15 cellular contexts compared by ENCODE assay signal in the genomic region with DNA sequence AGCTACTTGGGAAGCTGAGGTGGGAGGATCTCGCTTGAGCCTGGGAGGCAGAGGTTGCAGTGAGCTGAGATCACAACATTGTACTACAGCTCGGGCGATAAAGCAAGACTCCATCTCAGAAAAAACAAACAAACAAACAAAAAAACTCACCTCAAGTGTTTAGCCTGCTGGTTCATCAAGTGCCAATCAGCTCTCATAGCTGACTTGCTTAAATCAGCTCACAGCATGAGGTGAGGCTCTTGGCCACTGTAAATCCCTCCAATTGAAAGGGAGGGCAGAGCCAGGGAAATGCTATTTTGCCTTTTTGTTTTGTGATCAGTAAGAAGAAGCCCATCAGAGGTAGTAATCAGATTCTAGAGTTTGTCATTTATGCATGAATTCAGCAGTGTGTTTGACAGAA.
DNase-seq lines count a peak whose midpoint lies in the region; ATAC-seq, FAIRE-seq and TF ChIP-seq lines count a peak whose summit lies in the region.
"Had no signal": no experiment of that assay in that cellular context is flagged by ENCODE, and none has a peak within 500 bp of the region (broad histone marks: within the 10 kb centered on the region; RNA-seq: fewer than 3 reads in every experiment).

No MANE protein-coding gene starts in this region.

- TF ChIP-seq EP300 in H1 (IDR thresholded peaks at IDR 0.05; ENCODE audit: borderline replicate concordance in 1 of 2, low read depth in 2 of 2, low read length in 2 of 2), result no peak

- TF ChIP-seq CTCF in HEK293 (tag by site-specific recombination; IDR thresholded peaks at IDR 0.05) (no peak), H1 (IDR thresholded peaks at IDR 0.05; ENCODE audit: control extremely low read depth in 1 of 3, insufficient read depth in 1 of 3, low read depth in 1 of 3, low read length in 3 of 3) (no peak)

- H2BK15ac ChIP-seq in H1 (ENCODE audit: low read length) (no peak overlapping the region), mesendoderm (replicated peaks; ENCODE audit: low read depth) (no peak overlapping the region)

- H4K91ac ChIP-seq in H1 (replicated peaks; ENCODE audit: insufficient read length, low read length), result no peak overlapping the region

- H3K27me3 ChIP-seq in H1 (replicated peaks in 1 of 4; ENCODE audit: control insufficient read depth in 3 of 4, extremely low read depth in 1 of 4, insufficient read depth in 3 of 4, low read length in 3 of 4), result no peaks in the 10 kb centered on the region
- no peaks in the 10 kb centered on the region for H3K27me3 ChIP-seq in mesendoderm (ENCODE audit: insufficient read depth, low read length, poor library complexity)

- H3K36me3 ChIP-seq in HEK293 (ENCODE audit: control insufficient read depth in 2 of 2, insufficient read depth in 1 of 2, low read length in 2 of 2) (no peaks in the 10 kb centered on the region), H1 (ENCODE audit: control insufficient read depth in 2 of 4, insufficient read depth in 4 of 4, low read length in 3 of 4) (no peaks in the 10 kb centered on the region), mesendoderm (ENCODE audit: control insufficient read depth, insufficient read depth, low read length) (no peaks in the 10 kb centered on the region)

- H2AK5ac ChIP-seq in H1 (ENCODE audit: low read depth, low read length) (no peak overlapping the region), mesendoderm (ENCODE audit: low read length) (no peak overlapping the region)

- no peak overlapping the region for H3K4ac ChIP-seq in H1 (replicated peaks; ENCODE audit: insufficient read length, low read depth, low read length)
- H3K4ac ChIP-seq in mesendoderm (ENCODE audit: low read depth, low read length), result no peak overlapping the region

- H2BK5ac ChIP-seq in H1 (ENCODE audit: low read depth, low read length) (no peak overlapping the region), mesendoderm (ENCODE audit: low read length) (no peak overlapping the region)

- H4K5ac ChIP-seq in H1 (ENCODE audit: insufficient read length, low read depth, low read length), result no peak overlapping the region
- H4K5ac ChIP-seq in mesendoderm (ENCODE audit: low read length), result no peak overlapping the region

- H3K27ac ChIP-seq in HEK293 (ENCODE audit: extremely low read depth, low read depth, low read length) (no peak overlapping the region), H1 (ENCODE audit: low read depth, low read length) (no peak overlapping the region), mesendoderm (ENCODE audit: low read depth, low read length) (no peak overlapping the region)
- H3K27ac ChIP-seq: A549, HL-60 had no signal

- H2BK20ac ChIP-seq in H1 (ENCODE audit: low read length), result no peak overlapping the region

- WGBS in H1 (ENCODE audit: extremely low coverage in 1 of 2, insufficient coverage in 1 of 2, insufficient read length in 1 of 2, insufficient replicate concordance in 2 of 2, low coverage in 1 of 2, low lambda C conversion rate in 2 of 2, missing lambda C conversion rate in 1 of 2), 2 experiments, result 88% methylated on average over 3 of the region's 3 CpGs; no CpG with 5 or more reads in 1 of the 2 experiments
- no CpG with 5 or more reads among the region's 3 CpGs for WGBS in mesendoderm (ENCODE audit: extremely low coverage, insufficient coverage, low lambda C conversion rate)

- H3K79me2 ChIP-seq in H1 (ENCODE audit: control insufficient read depth in 1 of 2, insufficient read depth in 2 of 2, low read length in 2 of 2) (no peaks in the 10 kb centered on the region), mesendoderm (ENCODE audit: control insufficient read depth, insufficient read depth, low read length) (no peaks in the 10 kb centered on the region)

- H3K4me2 ChIP-seq in H1 (ENCODE audit: insufficient read depth in 1 of 2, low read depth in 2 of 2, low read length in 2 of 2) (peak overlapping the region in 1 of 2 experiments; percentile 21; a peak in 1 of 4 replicates), mesendoderm (ENCODE audit: low read length) (no peak overlapping the region)
- H3K4me2 ChIP-seq: A549 had no signal

- DNase-seq in ELF-1 (ENCODE audit: low read depth, low spot score), result peak; percentile 10
- DNase-seq in H1 (ENCODE audit: low read depth in 1 of 2, low spot score in 2 of 2), result no peak
- peak; percentile 38 for DNase-seq in mesendoderm
- DNase-seq in activated CD8-positive, alpha-beta memory T cell treated with anti-CD3 and anti-CD28 coated beads, Interleukin-2, amount 50 U/mL, for 48 hours, result no peak
- DNase-seq in Ammon's horn (ENCODE audit: low spot score), result no peak
- no peak for DNase-seq in GM19240 (ENCODE audit: insufficient read length, low spot score)
- DNase-seq: CD8-positive, alpha-beta T cell; COR-L47 had no signal

- H3K56ac ChIP-seq in H1 (replicated peaks; ENCODE audit: insufficient read length, low read depth, low read length) (no peak overlapping the region), mesendoderm (ENCODE audit: low read length) (no peak overlapping the region)

- no peak overlapping the region for H2BK120ac ChIP-seq in H1 (replicated peaks; ENCODE audit: low read depth, low read length)
- H2BK120ac ChIP-seq in mesendoderm (ENCODE audit: low read depth, low read length), result no peak overlapping the region

- H3K18ac ChIP-seq in H1 (ENCODE audit: extremely low read depth, low read length) (no peak overlapping the region), mesendoderm (ENCODE audit: low read length) (no peak overlapping the region)

- no peak overlapping the region for H4K8ac ChIP-seq in H1 (ENCODE audit: extremely low read depth, insufficient read depth, low read length)
- no peak overlapping the region for H4K8ac ChIP-seq in mesendoderm (ENCODE audit: low read depth, low read length)

- H3K23me2 ChIP-seq in H1 (ENCODE audit: low read depth, low read length), result no peaks in the 10 kb centered on the region

- ATAC-seq in GM18909 (IDR thresholded peaks at IDR 0.05; ENCODE audit: poor library complexity, unreplicated experiment), result no peak
- ATAC-seq: A549; CD8-positive, alpha-beta T cell; GM12878; HCT116 had no signal

- H3K9ac ChIP-seq in H1 (replicated peaks in 1 of 4; ENCODE audit: extremely low read depth in 1 of 4, low read depth in 3 of 4, low read length in 3 of 4) (no peak overlapping the region), mesendoderm (ENCODE audit: low read length) (no peak overlapping the region)

- POLR2A ChIA-PET in HEK293 (lab: Yijun Ruan, JAX), result no interaction called here
- POLR2A ChIA-PET in H1 (lab: Charles Lee; ENCODE audit: partially characterized antibody), result no interaction called here

- no peak overlapping the region for H2BK12ac ChIP-seq in H1 (ENCODE audit: low read depth, low read length)

- no peaks in the 10 kb centered on the region for H3K9me3 ChIP-seq in HEK293 (ENCODE audit: control insufficient read depth, insufficient read depth, low read depth, low read length)
- peaks cover 2 to 5% of the 10 kb centered on the region in 2 experiments; a peak in 1 of 4 replicates for H3K9me3 ChIP-seq in H1 (ENCODE audit: insufficient read depth in 2 of 2, low read depth in 1 of 2, low read length in 1 of 2)
- H3K9me3 ChIP-seq: A549 had no signal

- CTCF ChIA-PET in HEK293 (lab: Yijun Ruan, JAX) (interaction anchor here (0.8 kb wide), 1 partner anchor 11 kb away, joined by 3 read pairs; no protein-coding TSS in a partner anchor), H1 (lab: Charles Lee; ENCODE audit: partially characterized antibody) (interaction anchor here (1.2 kb wide), 1 partner anchor 38 kb away, joined by 3 read pairs; no protein-coding TSS in a partner anchor)

- H4K20me1 ChIP-seq in H1 (replicated peaks in 1 of 2; ENCODE audit: control insufficient read depth in 1 of 2, insufficient read depth in 2 of 2, low read length in 2 of 2), result no peaks in the 10 kb centered on the region

- H3K79me1 ChIP-seq in H1 (ENCODE audit: low read depth, low read length) (no peaks in the 10 kb centered on the region), mesendoderm (ENCODE audit: low read length) (no peaks in the 10 kb centered on the region)

- H3K14ac ChIP-seq in H1 (ENCODE audit: insufficient read length), result no peak overlapping the region

- TF ChIP-seq POLR2A in H1 (IDR thresholded peaks at IDR 0.05; ENCODE audit: control extremely low read depth in 1 of 2, low read depth in 2 of 2, low read length in 2 of 2), result no peak

- H3K23ac ChIP-seq in H1 (ENCODE audit: insufficient read length) (no peak overlapping the region), mesendoderm (ENCODE audit: low read length) (no peak overlapping the region)

- H3K4me3 ChIP-seq in HEK293 (ENCODE audit: low read depth, low read length), result no peak overlapping the region
- no peak overlapping the region for H3K4me3 ChIP-seq in H1 (ENCODE audit: extremely low read depth in 1 of 4, insufficient read depth in 2 of 4, low read depth in 3 of 4, low read length in 4 of 4)
- H3K4me3 ChIP-seq in mesendoderm (ENCODE audit: low read length), result no peak overlapping the region
- H3K4me3 ChIP-seq: A549, GM12878 had no signal

- no peak for TF ChIP-seq RAD21 in H1 (IDR thresholded peaks at IDR 0.05 in 1 of 2, conservative IDR thresholded peaks at IDR 0.05 in 1 of 2; ENCODE audit: low read depth in 2 of 2, low read length in 2 of 2)

- H2AFZ ChIP-seq in H1 (ENCODE audit: low read length), result no peak overlapping the region

- FAIRE-seq in H1 (lab: Jason Lieb, UNC), result peak; percentile 58
- FAIRE-seq: A549, GM12878, GM18507 had no signal

- H3K4me1 ChIP-seq in HEK293 (ENCODE audit: control insufficient read depth, insufficient read depth, low read length) (no peaks in the 10 kb centered on the region), H1 (replicated peaks in 1 of 4; ENCODE audit: control insufficient read depth in 3 of 4, insufficient read depth in 4 of 4, low read length in 3 of 4) (peaks cover 0 to 9% (median 4%) of the 10 kb centered on the region in 4 experiments; a peak in 5 of 7 replicates), mesendoderm (ENCODE audit: control insufficient read depth, low read depth, low read length) (no peaks in the 10 kb centered on the region)
- H3K4me1 ChIP-seq: A549 had no signal

TF ChIP-seq in HEK293, 187 proteins besides CTCF, POLR2A, EP300 and RAD21 (continues in another document):
- TF ChIP-seq ZNF138 (tag by site-specific recombination; IDR thresholded peaks at IDR 0.05; ENCODE audit: borderline replicate concordance) (no peak), PRDM1 (tag by site-specific recombination; IDR thresholded peaks at IDR 0.05) (no peak), ZNF501 (tag by site-specific recombination; IDR thresholded peaks at IDR 0.05) (no peak)

TF ChIP-seq in H1, 55 proteins besides CTCF, POLR2A, EP300 and RAD21:
- TF ChIP-seq, protein P1, sequence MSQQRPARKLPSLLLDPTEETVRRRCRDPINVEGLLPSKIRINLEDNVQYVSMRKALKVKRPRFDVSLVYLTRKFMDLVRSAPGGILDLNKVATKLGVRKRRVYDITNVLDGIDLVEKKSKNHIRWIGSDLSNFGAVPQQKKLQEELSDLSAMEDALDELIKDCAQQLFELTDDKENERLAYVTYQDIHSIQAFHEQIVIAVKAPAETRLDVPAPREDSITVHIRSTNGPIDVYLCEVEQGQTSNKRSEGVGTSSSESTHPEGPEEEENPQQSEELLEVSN (IDR thresholded peaks at IDR 0.05), result peak; percentile 68
- TF ChIP-seq JUND (IDR thresholded peaks at IDR 0.05; ENCODE audit: low read length), result no peak
- TF ChIP-seq, protein P2, sequence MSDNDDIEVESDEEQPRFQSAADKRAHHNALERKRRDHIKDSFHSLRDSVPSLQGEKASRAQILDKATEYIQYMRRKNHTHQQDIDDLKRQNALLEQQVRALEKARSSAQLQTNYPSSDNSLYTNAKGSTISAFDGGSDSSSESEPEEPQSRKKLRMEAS (IDR thresholded peaks at IDR 0.05), result peak; percentile 62; the same call in 1 of the 2 replicates

Comparison
In these comparisons a context has a peak if more than half of its experiments do, and no peak if none do; other contexts are left out.
1. DNase-seq: peak in ELF-1 (single experiment) and mesendoderm (single experiment); none in H1 (0 of 2), activated CD8-positive, alpha-beta memory T cell treated with anti-CD3 and anti-CD28 coated beads, Interleukin-2, amount 50 U/mL, for 48 hours (single experiment), Ammon's horn (single experiment) and GM19240 (single experiment).